Comparison of ENCODE assay signal across 8 cellular contexts in genomic region chr3:63911395-63911900, GRCh38. TPM values are rescaled to one million over a fixed set of nuclear protein-coding genes. Genes with fewer than 3 reads are reported as not detected.
DNase-seq lines count a peak whose midpoint lies in the region; TF ChIP-seq lines count a peak whose summit lies in the region.

No MANE protein-coding gene starts in this region.

- peak overlapping the region; percentile 92 for H3K27ac ChIP-seq in duodenal mucosa (ENCODE audit: low read depth, low read length)

- H3K4me1 Mint-ChIP-seq in neural crest cell = peaks cover 27% of the 10 kb centered on the region

- H3K27me3 Mint-ChIP-seq in neural crest cell (ENCODE audit: low read depth) = peaks cover 7% of the 10 kb centered on the region

- H3K36me3 ChIP-seq in MG63 = peaks cover 11% of the 10 kb centered on the region; the same call in 1 of the 2 replicates
- H3K36me3 ChIP-seq in duodenal mucosa (ENCODE audit: control insufficient read depth in 1 of 2, insufficient read depth in 2 of 2, low read length in 2 of 2) = peaks cover 8 to 13% of the 10 kb centered on the region in 2 donors

- H3K9ac ChIP-seq in duodenal mucosa (ENCODE audit: low read depth in 1 of 2, low read length in 2 of 2) = peak overlapping the region; percentile 75 to 88

- DNase-seq in stimulated activated CD4-positive, alpha-beta T cell treated with anti-CD3 and anti-CD28 coated beads, TNF-alpha, amount 100 ng/mL, for 48 hours (ENCODE audit: low read depth in 3 of 3) = peak; percentile 3 to 36 (median 33)
- no peak for DNase-seq in stimulated activated CD4-positive, alpha-beta T cell treated with anti-CD3 and anti-CD28 coated beads, Interleukin-4, amount 100 ng/mL, for 4 hours
- no peak for DNase-seq in MG63
- no peak for DNase-seq in neural crest cell (ENCODE audit: low read depth, low spot score)
- DNase-seq in retina = no peak
- DNase-seq in occipital lobe (lab: John Stamatoyannopoulos, UW) = no peak
- DNase-seq in mesenteric fat pad (ENCODE audit: low spot score) = no peak

- peak overlapping the region; percentile 92 for H3K27ac Mint-ChIP-seq in neural crest cell (ENCODE audit: unreplicated experiment)

- H3K4me1 ChIP-seq in duodenal mucosa (ENCODE audit: control insufficient read depth in 1 of 2, insufficient read depth in 2 of 2, low read length in 2 of 2) = peaks cover 24 to 25% of the 10 kb centered on the region in 2 donors

- no peaks in the 10 kb centered on the region for H3K9me3 Mint-ChIP-seq in neural crest cell

- TF ChIP-seq CTCF in neural crest cell (conservative IDR thresholded peaks at IDR 0.05) = no peak

- no peaks in the 10 kb centered on the region for H3K9me3 ChIP-seq in MG63
- H3K9me3 ChIP-seq in duodenal mucosa (ENCODE audit: control insufficient read depth in 1 of 2, low read length in 2 of 2) = no peaks in the 10 kb centered on the region

- H3K27me3 ChIP-seq in MG63 = no peaks in the 10 kb centered on the region
- H3K27me3 ChIP-seq in duodenal mucosa (ENCODE audit: control insufficient read depth in 1 of 2, insufficient read depth in 2 of 2, low read length in 2 of 2) = no peaks in the 10 kb centered on the region

- H3K4me3 ChIP-seq in MG63 (peak overlapping the region; percentile 63), duodenal mucosa (ENCODE audit: low read depth in 1 of 2, low read length in 2 of 2) (peak overlapping the region; percentile 85 to 88)

- peaks cover 2% of the 10 kb centered on the region for H3K36me3 Mint-ChIP-seq in neural crest cell (ENCODE audit: low read depth)

- H3K4me3 Mint-ChIP-seq in neural crest cell = peak overlapping the region; percentile 92

RNA-seq across cellular contexts. Expression of gene SCAANT1, which starts 0.7 kb away (rescaled TPM):
- not detected in 2 replicates for total RNA-seq in MG63 (2014; rRNA removed; shearing (Covaris generic); ENCODE audit: low replicate concordance)
- total RNA-seq in neural crest cell = not detected in 2 replicates
- not detected for total RNA-seq in occipital lobe
- total RNA-seq in mesenteric fat pad = not detected

RNA-seq across cellular contexts. Expression of gene ATXN7, which starts 47.8 kb away (rescaled TPM):
- total RNA-seq in MG63 (2014; rRNA removed; shearing (Covaris generic); ENCODE audit: low replicate concordance) = 0.37 and 6.0 TPM in 2 replicates
- total RNA-seq in neural crest cell (21.7 and 22.0 TPM in 2 replicates), occipital lobe (10.9 TPM), mesenteric fat pad (42.3 TPM)

RNA-seq across cellular contexts. Expression of gene THOC7, which starts 47.8 kb away (rescaled TPM):
- total RNA-seq in MG63 (2014; rRNA removed; shearing (Covaris generic); ENCODE audit: low replicate concordance) = 84.0 and 186 TPM in 2 replicates
- total RNA-seq in neural crest cell (59.2 and 66.2 TPM in 2 replicates), occipital lobe (34.8 TPM), mesenteric fat pad (63.2 TPM)

Comparison
In these comparisons a context has a peak if more than half of its experiments do, and no peak if none do; other contexts are left out.
1. DNase-seq: peak in stimulated activated CD4-positive, alpha-beta T cell treated with anti-CD3 and anti-CD28 coated beads, TNF-alpha, amount 100 ng/mL, for 48 hours (3 of 3); none in stimulated activated CD4-positive, alpha-beta T cell treated with anti-CD3 and anti-CD28 coated beads, Interleukin-4, amount 100 ng/mL, for 4 hours (0 of 2), MG63 (single experiment), neural crest cell (single experiment), retina (single experiment), occipital lobe (single experiment) and mesenteric fat pad (single experiment).